In the genomic region with DNA sequence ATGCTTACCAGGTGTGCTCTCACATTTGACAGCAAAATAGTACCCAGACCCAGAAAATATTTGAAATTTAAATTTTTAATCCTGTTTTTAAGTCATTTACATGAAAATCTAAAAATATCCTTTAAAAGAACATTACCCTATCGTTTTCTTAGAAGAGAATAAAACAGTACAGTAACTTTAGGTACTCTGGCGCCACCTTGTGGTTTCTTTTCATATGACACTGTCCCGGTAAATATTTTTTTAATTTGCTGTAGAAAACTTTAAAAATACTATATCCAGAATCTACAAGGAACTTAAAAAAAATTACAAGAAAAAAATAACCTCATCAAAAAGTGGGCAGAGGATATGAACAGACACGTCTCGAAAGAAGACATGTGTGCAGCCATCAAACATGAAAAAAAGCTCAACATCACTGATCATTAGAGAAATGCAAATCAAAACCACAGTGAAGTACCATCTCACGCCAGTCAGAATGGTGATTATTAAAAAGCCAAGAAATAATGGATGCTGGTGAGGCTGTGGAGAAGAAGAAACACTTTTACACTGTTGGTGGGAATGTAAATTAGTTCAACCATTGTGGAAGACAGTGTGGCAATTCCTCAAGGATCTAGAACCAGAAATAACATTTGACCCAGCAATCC, we compare ENCODE assay signal across 8 cellular contexts.
A peak's percentile ranks its signal among the peaks of the same experiment; 100 is the strongest.
DNase-seq lines count a peak whose midpoint lies in the region; ATAC-seq and TF ChIP-seq lines count a peak whose summit lies in the region.

No MANE protein-coding gene starts in this region.

- no peak overlapping the region for H3K4me3 Mint-ChIP-seq in activated CD4-positive, alpha-beta T cell treated with anti-CD3 and anti-CD28 coated beads, Interleukin-2, amount 10 ng/mL, durations not matched to agents 24 days and 14 days
- H3K4me3 Mint-ChIP-seq in nephron: peak overlapping the region in 2 of 3 experiments; percentile 31 to 33

- H3K27me3 ChIP-seq in tibial artery: peaks cover 0 to 3% of the 10 kb centered on the region in 2 donors

- ATAC-seq in HG02571 (IDR thresholded peaks at IDR 0.05; ENCODE audit: unreplicated experiment) (peak; percentile 68), GM18861 (IDR thresholded peaks at IDR 0.05; ENCODE audit: unreplicated experiment) (no peak)

- DNase-seq in GM12864 (ENCODE audit: low read depth): peak; percentile 18
- DNase-seq in NCI-H1694 treated with DMSO at 0.1 percent for 48 hours (lab: John Stamatoyannopoulos, UW): peak; percentile 43
- peak; percentile 84 for DNase-seq in activated CD4-positive, alpha-beta T cell treated with anti-CD3 and anti-CD28 coated beads, Interleukin-2, amount 10 ng/mL, durations not matched to agents 24 days and 14 days
- peak; percentile 50 for DNase-seq in effector CD4-positive, alpha-beta T cell
- DNase-seq in tibial artery: peak in 1 of 2 donors; percentile 30

- no peaks in the 10 kb centered on the region for H3K4me1 Mint-ChIP-seq in activated CD4-positive, alpha-beta T cell treated with anti-CD3 and anti-CD28 coated beads, Interleukin-2, amount 10 ng/mL, durations not matched to agents 24 days and 14 days
- H3K4me1 Mint-ChIP-seq in nephron: peaks cover 19% of the 10 kb centered on the region

- H3K27ac ChIP-seq in tibial artery: no peak overlapping the region

- H3K9me3 Mint-ChIP-seq in activated CD4-positive, alpha-beta T cell treated with anti-CD3 and anti-CD28 coated beads, Interleukin-2, amount 10 ng/mL, durations not matched to agents 24 days and 14 days: no peaks in the 10 kb centered on the region
- H3K9me3 Mint-ChIP-seq in nephron: no peaks in the 10 kb centered on the region

- peak; percentile 57 for TF ChIP-seq CTCF in GM12864 (IDR thresholded peaks at IDR 0.05; ENCODE audit: low read depth, low read length, missing control alignments)
- TF ChIP-seq CTCF in nephron (IDR thresholded peaks at IDR 0.05; ENCODE audit: unreplicated experiment in 3 of 3): peak; percentile 74 to 82 (median 80)
- peak; percentile 73 to 89 for TF ChIP-seq CTCF in tibial artery (IDR thresholded peaks at IDR 0.05)

- H3K27ac Mint-ChIP-seq in activated CD4-positive, alpha-beta T cell treated with anti-CD3 and anti-CD28 coated beads, Interleukin-2, amount 10 ng/mL, durations not matched to agents 24 days and 14 days: no peak overlapping the region
- H3K27ac Mint-ChIP-seq in nephron: peak overlapping the region in 1 of 3 experiments; percentile 24

- H3K9me3 ChIP-seq in tibial artery: no peaks in the 10 kb centered on the region

- no peaks in the 10 kb centered on the region for H3K4me1 ChIP-seq in tibial artery

- H3K4me3 ChIP-seq in GM12864 (ENCODE audit: low read depth, low read length) (no peak overlapping the region), tibial artery (no peak overlapping the region)

- H3K27me3 Mint-ChIP-seq in activated CD4-positive, alpha-beta T cell treated with anti-CD3 and anti-CD28 coated beads, Interleukin-2, amount 10 ng/mL, durations not matched to agents 24 days and 14 days: peaks cover 15% of the 10 kb centered on the region
- no peaks in the 10 kb centered on the region for H3K27me3 Mint-ChIP-seq in nephron (ENCODE audit: low read depth)

- H3K36me3 ChIP-seq in tibial artery: no peaks in the 10 kb centered on the region

- H3K36me3 Mint-ChIP-seq in activated CD4-positive, alpha-beta T cell treated with anti-CD3 and anti-CD28 coated beads, Interleukin-2, amount 10 ng/mL, durations not matched to agents 24 days and 14 days (ENCODE audit: low read depth): no peaks in the 10 kb centered on the region
- H3K36me3 Mint-ChIP-seq in nephron (ENCODE audit: low read depth): no peaks in the 10 kb centered on the region

- intact Hi-C loops in activated CD4-positive, alpha-beta T cell treated with anti-CD3 and anti-CD28 coated beads, Interleukin-2, amount 10 ng/mL, durations not matched to agents 24 days and 14 days (cut with micrococcal nuclease): no loop called here
- intact Hi-C loops in tibial artery (cut with DNase I; ENCODE audit: low total_unique reads): no loop called here
